In the genomic region with DNA sequence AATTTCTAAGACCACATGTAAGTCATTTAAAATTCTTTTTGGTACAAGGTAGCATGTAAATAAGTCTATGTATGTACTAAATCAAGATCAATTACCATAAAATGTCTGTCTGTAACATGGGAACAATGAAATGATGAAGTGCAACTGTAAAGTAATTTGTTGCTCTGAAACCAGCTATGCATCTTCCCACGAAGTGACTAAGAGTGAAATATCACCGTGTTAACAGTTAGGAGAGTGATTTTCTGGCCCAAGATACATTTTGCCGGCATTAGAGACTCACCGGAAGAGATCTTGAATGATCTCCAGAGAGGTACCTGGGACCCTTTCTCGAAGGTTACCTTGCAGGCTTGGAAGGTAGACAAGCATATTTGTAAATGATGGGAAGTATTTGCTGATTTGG, we compare ENCODE assay signal across 19 cellular contexts.
DNase-seq lines count a peak whose midpoint lies in the region; ATAC-seq and TF ChIP-seq lines count a peak whose summit lies in the region.
"Had no signal": no experiment of that assay in that cellular context is flagged by ENCODE, and none has a peak within 500 bp of the region (broad histone marks: within the 10 kb centered on the region; RNA-seq: fewer than 3 reads in every experiment).

No MANE protein-coding gene starts in this region.

- H3K36me3 ChIP-seq in IMR-90 (ENCODE audit: control insufficient read depth, insufficient read depth, low read length) (0 out of 2 replicates have a peak, but pooled peaks cover 4% of the 10 kb centered on the region), gastroesophageal sphincter (no peaks in the 10 kb centered on the region), stomach (no peaks in the 10 kb centered on the region)
- H3K36me3 ChIP-seq: BE2C, spleen had no signal

- peaks cover 48 to 94% of the 10 kb centered on the region in 2 experiments for H3K79me1 ChIP-seq in IMR-90 (ENCODE audit: low read depth in 1 of 2, low read length in 2 of 2)

- no peak overlapping the region for H2AK9ac ChIP-seq in IMR-90 (replicated peaks; ENCODE audit: low read depth, low read length, poor library complexity)

- H4K20me1 ChIP-seq in IMR-90 (ENCODE audit: insufficient read depth, low read length), result peaks cover 89% of the 10 kb centered on the region

- peaks cover 40% of the 10 kb centered on the region for H3K9me1 ChIP-seq in IMR-90 (ENCODE audit: insufficient read depth, low read length)

- POLR2A ChIA-PET in IMR-90 (lab: Charles Lee; ENCODE audit: unreplicated experiment), result no interaction called here

- H3K56ac ChIP-seq in IMR-90 (ENCODE audit: extremely low read depth, insufficient read depth, low read length), result no peak overlapping the region

- no peak overlapping the region for H3K4me2 ChIP-seq in IMR-90 (ENCODE audit: low read depth, low read length)

- no peak overlapping the region for H3K18ac ChIP-seq in IMR-90 (ENCODE audit: low read depth, low read length)

- H2BK120ac ChIP-seq in IMR-90 (ENCODE audit: low read depth, low read length), result no peak overlapping the region

- H4K5ac ChIP-seq in IMR-90 (ENCODE audit: low read depth, low read length), result no peak overlapping the region

- no peak for ATAC-seq in IMR-90 (ENCODE audit: low read depth)
- ATAC-seq in gastroesophageal sphincter, result no peak
- ATAC-seq in HG02840 (IDR thresholded peaks at IDR 0.05; ENCODE audit: low FRiP score, unreplicated experiment), result no peak

- no TSS peak for BruUV-seq in IMR-90 (replicated peaks; lab: Mats Ljungman, UMichigan)

- H2AK5ac ChIP-seq in IMR-90 (ENCODE audit: low read depth, low read length), result no peak overlapping the region

- H3K27ac ChIP-seq in IMR-90 (ENCODE audit: insufficient read depth, low read length) (no peak overlapping the region), gastroesophageal sphincter (peak overlapping the region; percentile 86 to 88 (median 88)), stomach (peak overlapping the region in 4 of 5 donors; percentile 72 to 86 (median 74))

- H3K9ac ChIP-seq in IMR-90 (ENCODE audit: low read depth, low read length), result no peak overlapping the region

- DNase-seq in GM13976 (ENCODE audit: low spot score) (peak; percentile 38), IMR-90 (no peak), stomach (no peak), HPDE6-E6E7 (ENCODE audit: extremely low spot score) (no peak), SK-N-DZ (ENCODE audit: low spot score) (no peak), amygdala (lab: John Stamatoyannopoulos, UW) (no peak)
- DNase-seq: activated CD4-positive, alpha-beta T cell treated with anti-CD3 and anti-CD28 coated beads for 1 hour; activated CD8-positive, alpha-beta memory T cell treated with anti-CD3 and anti-CD28 coated beads, Interleukin-2, amount 50 U/mL, for 4 hours; activated naive CD8-positive, alpha-beta T cell treated with anti-CD3 and anti-CD28 coated beads, Interleukin-2, amount 10 ng/mL, durations not matched to agents 7 days and 5 days; BE2C; GF-D8; NCI-H1436 treated with DMSO at 0.1 percent for 48 hours; NCI-H226; NK-92 treated with Interleukin-12 subunit alpha and Interleukin-12 subunit beta, amount 100 ng/mL, for 24 hours; SHP77; spleen; stimulated activated naive CD4-positive, alpha-beta T cell treated with Interleukin-2 at 50 U/mL for 16 hours had no signal

- H2BK15ac ChIP-seq in IMR-90 (ENCODE audit: low read depth, low read length), result no peak overlapping the region

- no peak overlapping the region for H3K4ac ChIP-seq in IMR-90 (ENCODE audit: low read depth, low read length)

- TF ChIP-seq RAD21 in IMR-90 (IDR thresholded peaks at IDR 0.05; ENCODE audit: low read length), result no peak

- H3K23ac ChIP-seq in IMR-90 (ENCODE audit: low read depth, low read length), result peak overlapping the region; percentile 7; the same call in 1 of the 2 replicates

- H3K27me3 ChIP-seq in IMR-90 (ENCODE audit: control insufficient read depth, insufficient read depth, low read length) (no peaks in the 10 kb centered on the region), gastroesophageal sphincter (no peaks in the 10 kb centered on the region), stomach (no peaks in the 10 kb centered on the region)
- H3K27me3 ChIP-seq: BE2C had no signal

- WGBS in IMR-90 (ENCODE audit: extremely low coverage in 2 of 2, insufficient read length in 1 of 2), 2 experiments, result 47% methylated on average over 3 of the region's 5 CpGs; no CpG with 5 or more reads in 1 of the 2 experiments
- WGBS in gastroesophageal sphincter (ENCODE audit: low coverage in 1 of 2), 2 donors, result 17 to 21% methylated on average over 4 to 5 of the region's 5 CpGs
- 41 to 77% (median 68%) methylated on average over 5 of the region's 5 CpGs for WGBS in stomach, 5 donors

- dilution Hi-C loops in IMR-90 (cut with HindIII; ENCODE audit: low sequenced_read_pairs, unreplicated experiment), result no loop called here

- no peak overlapping the region for H2AFZ ChIP-seq in IMR-90 (replicated peaks; ENCODE audit: low read length, poor library complexity)

- TF ChIP-seq CTCF in GM13976 (IDR thresholded peaks at IDR 0.05; ENCODE audit: borderline replicate concordance, control extremely low read depth, extremely low read depth, insufficient read depth, missing control alignments) (no peak), IMR-90 (conservative IDR thresholded peaks at IDR 0.05; ENCODE audit: low read depth, low read length) (no peak), gastroesophageal sphincter (IDR thresholded peaks at IDR 0.05) (no peak), stomach (IDR thresholded peaks at IDR 0.05) (no peak)

- no peak overlapping the region for H2BK20ac ChIP-seq in IMR-90 (ENCODE audit: low read depth, low read length)

- intact Hi-C loops in IMR-90 (cut with micrococcal nuclease) (no loop called here), stomach (cut with DNase I; ENCODE audit: low total_unique reads) (no loop called here)

- no peak overlapping the region for H3K4me3 ChIP-seq in IMR-90 (ENCODE audit: insufficient read depth, low read depth, low read length)
- no peak overlapping the region for H3K4me3 ChIP-seq in gastroesophageal sphincter
- no peak overlapping the region for H3K4me3 ChIP-seq in stomach
- H3K4me3 ChIP-seq: spleen had no signal

- H3K4me1 ChIP-seq in IMR-90 (ENCODE audit: control insufficient read depth, insufficient read depth, low read length) (peaks cover 38% of the 10 kb centered on the region), gastroesophageal sphincter (peaks cover 32 to 95% (median 36%) of the 10 kb centered on the region in 3 donors), stomach (peaks cover 9 to 57% (median 35%) of the 10 kb centered on the region in 4 donors)

- CTCF ChIA-PET in IMR-90 (lab: Yijun Ruan, JAX), result no interaction called here

- H3K9me3 ChIP-seq in IMR-90 (ENCODE audit: control insufficient read depth, insufficient read depth, low read length) (no peaks in the 10 kb centered on the region), gastroesophageal sphincter (no peaks in the 10 kb centered on the region), stomach (no peaks in the 10 kb centered on the region)
- H3K9me3 ChIP-seq: BE2C, spleen had no signal

- H4K8ac ChIP-seq in IMR-90 (ENCODE audit: low read depth in 2 of 2, low read length in 2 of 2), result no peak overlapping the region

- H2BK5ac ChIP-seq in IMR-90 (ENCODE audit: low read depth, low read length, poor library complexity, severe bottlenecking), result no peak overlapping the region

- TF ChIP-seq POLR2A in IMR-90 (IDR thresholded peaks at IDR 0.05; ENCODE audit: low read depth, low read length) (no peak), gastroesophageal sphincter (IDR thresholded peaks at IDR 0.05) (no peak), stomach (IDR thresholded peaks at IDR 0.05) (no peak)

- H3K14ac ChIP-seq in IMR-90 (replicated peaks; ENCODE audit: low read depth, low read length), result no peak overlapping the region

- no peak overlapping the region for H4K91ac ChIP-seq in IMR-90 (ENCODE audit: insufficient read depth, low read depth, low read length)

- TF ChIP-seq EP300 in gastroesophageal sphincter (IDR thresholded peaks at IDR 0.05) (no peak), stomach (IDR thresholded peaks at IDR 0.05) (no peak)

- in situ Hi-C loops in GM13976 (cut with MboI; ENCODE audit: low sequenced_read_pairs, unreplicated experiment), result no loop called here
- in situ Hi-C loops in IMR-90 (cut with MboI; ENCODE audit: low sequenced_read_pairs), result no loop called here

TF ChIP-seq in IMR-90, 13 proteins besides CTCF, POLR2A, EP300 and RAD21:
- TF ChIP-seq CEBPB (IDR thresholded peaks at IDR 0.05; ENCODE audit: low read depth, low read length), result no peak
- TF ChIP-seq FOS (IDR thresholded peaks at IDR 0.05; ENCODE audit: low read depth, low read length), result no peak
- TF ChIP-seq RCOR1 (IDR thresholded peaks at IDR 0.05; ENCODE audit: insufficient replicate concordance, low read length), result no peak
- TF ChIP-seq MAFK (IDR thresholded peaks at IDR 0.05; ENCODE audit: low read depth, low read length), result no peak
- TF ChIP-seq, protein P1, sequence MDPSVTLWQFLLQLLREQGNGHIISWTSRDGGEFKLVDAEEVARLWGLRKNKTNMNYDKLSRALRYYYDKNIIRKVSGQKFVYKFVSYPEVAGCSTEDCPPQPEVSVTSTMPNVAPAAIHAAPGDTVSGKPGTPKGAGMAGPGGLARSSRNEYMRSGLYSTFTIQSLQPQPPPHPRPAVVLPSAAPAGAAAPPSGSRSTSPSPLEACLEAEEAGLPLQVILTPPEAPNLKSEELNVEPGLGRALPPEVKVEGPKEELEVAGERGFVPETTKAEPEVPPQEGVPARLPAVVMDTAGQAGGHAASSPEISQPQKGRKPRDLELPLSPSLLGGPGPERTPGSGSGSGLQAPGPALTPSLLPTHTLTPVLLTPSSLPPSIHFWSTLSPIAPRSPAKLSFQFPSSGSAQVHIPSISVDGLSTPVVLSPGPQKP (IDR thresholded peaks at IDR 0.05; ENCODE audit: borderline replicate concordance, low read depth, low read length), result no peak
